Comparison of ENCODE assay signal across 20 cellular contexts in genomic region chr17:57373071-57373470, GRCh38.
"Had no signal": no experiment of that assay in that cellular context is flagged by ENCODE, and none has a peak within 500 bp of the region (broad histone marks: within the 10 kb centered on the region; RNA-seq: fewer than 3 reads in every experiment).

No MANE protein-coding gene starts in this region.

- H3K27ac Mint-ChIP-seq: activated CD8-positive, alpha-beta T cell treated with anti-CD3 and anti-CD28 coated beads for 36 hours; activated naive CD4-positive, alpha-beta T cell treated with anti-CD3 and anti-CD28 coated beads, Interleukin-2, amount 10 ng/mL, durations not matched to agents 7 days and 5 days; activated naive CD8-positive, alpha-beta T cell treated with anti-CD3 and anti-CD28 coated beads for 36 hours; activated T-cell treated with anti-CD3 and anti-CD28 coated beads, Interleukin-2, amount 50 U/mL, for 72 hours; T-helper 1 cell treated with Interleukin-12 subunit alpha and Interleukin-12 subunit beta and Interleukin-4 antibody, amounts not matched to agents 30 μg/mL and 1 μg/mL, for 36 hours had no signal

- ATAC-seq: activated CD4-positive, CD25-positive, alpha-beta regulatory T cell treated with anti-CD3 and anti-CD28 coated beads, Interleukin-2, amount 50 U/mL, for 24 hours; activated CD8-positive, alpha-beta T cell treated with anti-CD3 and anti-CD28 coated beads for 36 hours; activated T-cell treated with anti-CD3 and anti-CD28 coated beads, Interleukin-2, amount 50 U/mL, for 72 hours; Panc1 had no signal

- H3K4me3 Mint-ChIP-seq: activated CD8-positive, alpha-beta T cell treated with anti-CD3 and anti-CD28 coated beads for 36 hours; activated naive CD4-positive, alpha-beta T cell treated with anti-CD3 and anti-CD28 coated beads, Interleukin-2, amount 10 ng/mL, durations not matched to agents 7 days and 5 days; activated naive CD8-positive, alpha-beta T cell treated with anti-CD3 and anti-CD28 coated beads for 36 hours; activated T-cell treated with anti-CD3 and anti-CD28 coated beads, Interleukin-2, amount 50 U/mL, for 72 hours; T-helper 1 cell treated with Interleukin-12 subunit alpha and Interleukin-12 subunit beta and Interleukin-4 antibody, amounts not matched to agents 30 μg/mL and 1 μg/mL, for 36 hours had no signal

- DNase-seq: activated CD4-positive, alpha-beta T cell treated with anti-CD3 and anti-CD28 coated beads for 4 hours; activated CD8-positive, alpha-beta memory T cell treated with anti-CD3 and anti-CD28 coated beads, Interleukin-2, amount 50 U/mL, for 4 hours; activated CD8-positive, alpha-beta T cell treated with anti-CD3 and anti-CD28 coated beads for 36 hours; activated gamma-delta T cell treated with Interleukin-2 at 50 U/mL for 16 hours; activated naive CD4-positive, alpha-beta T cell treated with anti-CD3 and anti-CD28 coated beads, Interleukin-2, amount 10 ng/mL, durations not matched to agents 7 days and 5 days; activated naive CD8-positive, alpha-beta T cell treated with anti-CD3 and anti-CD28 coated beads for 36 hours; activated T-cell treated with anti-CD3 and anti-CD28 coated beads, Interleukin-2, amount 50 U/mL, for 72 hours; caudate nucleus; NCI-H1092; NCI-H1417; NCI-H2029; NCI-H2107; NCI-H345; NCI-H510A; NCI-H526 treated with DMSO at 0.1 percent for 48 hours; NCI-H82; SHP77 treated with DMSO at 0.1 percent for 48 hours had no signal

- H3K4me1 Mint-ChIP-seq: activated naive CD4-positive, alpha-beta T cell treated with anti-CD3 and anti-CD28 coated beads, Interleukin-2, amount 10 ng/mL, durations not matched to agents 7 days and 5 days had no signal

- H3K27me3 Mint-ChIP-seq: activated CD8-positive, alpha-beta T cell treated with anti-CD3 and anti-CD28 coated beads for 36 hours; activated naive CD4-positive, alpha-beta T cell treated with anti-CD3 and anti-CD28 coated beads, Interleukin-2, amount 10 ng/mL, durations not matched to agents 7 days and 5 days; activated naive CD8-positive, alpha-beta T cell treated with anti-CD3 and anti-CD28 coated beads for 36 hours had no signal

- H3K9me3 Mint-ChIP-seq: activated naive CD4-positive, alpha-beta T cell treated with anti-CD3 and anti-CD28 coated beads, Interleukin-2, amount 10 ng/mL, durations not matched to agents 7 days and 5 days; activated T-cell treated with anti-CD3 and anti-CD28 coated beads, Interleukin-2, amount 50 U/mL, for 72 hours had no signal
